In the genomic region with DNA sequence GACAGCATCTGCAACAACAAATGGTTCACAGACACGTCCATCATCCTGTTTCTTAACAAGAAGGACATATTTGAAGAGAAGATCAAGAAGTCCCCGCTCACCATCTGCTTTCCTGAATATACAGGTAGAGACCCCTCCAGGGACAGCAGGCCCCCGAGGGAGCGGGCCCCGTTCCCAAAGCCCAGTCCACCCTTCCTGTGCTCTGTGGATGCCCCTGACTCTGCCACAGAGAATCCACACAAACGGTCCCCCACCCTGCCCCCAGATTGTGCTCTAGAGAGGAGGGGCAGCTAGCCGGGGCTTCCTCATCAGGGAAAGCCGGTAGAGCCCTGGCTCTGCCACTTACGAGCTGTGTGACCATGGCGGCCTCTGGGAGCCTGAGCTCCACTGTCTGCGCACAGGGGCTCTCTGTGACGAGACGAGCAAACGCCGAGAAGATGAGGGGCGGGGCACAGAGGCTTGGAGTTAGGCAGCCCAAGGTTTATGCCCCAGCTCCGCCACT, we compare ENCODE assay signal across 24 cellular contexts.
"Had no signal": no experiment of that assay in that cellular context is flagged by ENCODE, and none has a peak within 500 bp of the region (broad histone marks: within the 10 kb centered on the region; RNA-seq: fewer than 3 reads in every experiment).

No MANE protein-coding gene starts in this region.

- H3K4me1 Mint-ChIP-seq: endodermal cell, natural killer cell, neural crest cell had no signal

- H3K27ac ChIP-seq: colonic mucosa, epithelial cell of prostate, gastrocnemius medialis, prostate gland, right atrium auricular region, sigmoid colon, suprapubic skin, thyroid gland had no signal

- H3K36me3 ChIP-seq: colonic mucosa, gastrocnemius medialis, prostate gland, thyroid gland had no signal

- H3K4me1 ChIP-seq: colonic mucosa, prostate gland, sigmoid colon, thyroid gland had no signal

- H3K9me3 ChIP-seq: colonic mucosa, gastrocnemius medialis, prostate gland, right atrium auricular region, sigmoid colon, suprapubic skin, thyroid gland had no signal

- H3K4me3 Mint-ChIP-seq: dendritic cell treated with granulocyte-macrophage colony-stimulating factor and Interleukin-4, amounts not matched to agents 40 ng/mL and 50 ng/mL, for 4 days; endodermal cell; memory B cell; natural killer cell; neural crest cell; stimulated activated memory B cell treated with anti-CD40 and anti-IgM and Interleukin-4, amounts not matched to agents 10 μg/mL and 1 μg/mL and 100 μg/mL, for 72 hours; stimulated activated naive CD8-positive, alpha-beta T cell treated with anti-CD3 and anti-CD28 coated beads, Interleukin-15, Interleukin-2, amounts not matched to agents 100 ng/mL and 50 ng/mL, for 24 hours had no signal

- H3K36me3 Mint-ChIP-seq: memory B cell; natural killer cell; stimulated activated memory B cell treated with anti-CD40 and anti-IgM and Interleukin-4, amounts not matched to agents 10 μg/mL and 1 μg/mL and 100 μg/mL, for 72 hours had no signal

- H3K4me3 ChIP-seq: colonic mucosa, gastrocnemius medialis, lung, prostate gland, right atrium auricular region, sigmoid colon, suprapubic skin, thyroid gland had no signal

- H3K9me3 Mint-ChIP-seq: dendritic cell treated with granulocyte-macrophage colony-stimulating factor and Interleukin-4, amounts not matched to agents 40 ng/mL and 50 ng/mL, for 4 days; endodermal cell; memory B cell; natural killer cell; neural crest cell; stimulated activated memory B cell treated with anti-CD40 and anti-IgM and Interleukin-4, amounts not matched to agents 10 μg/mL and 1 μg/mL and 100 μg/mL, for 72 hours; stimulated activated naive CD8-positive, alpha-beta T cell treated with anti-CD3 and anti-CD28 coated beads, Interleukin-15, Interleukin-2, amounts not matched to agents 100 ng/mL and 50 ng/mL, for 24 hours had no signal

- ATAC-seq: esophagus mucosa; gastrocnemius medialis; left lobe of liver; natural killer cell; stimulated activated memory B cell treated with anti-CD40 and anti-IgM and Interleukin-4, amounts not matched to agents 10 μg/mL and 1 μg/mL and 100 μg/mL, for 72 hours had no signal

- DNase-seq: central memory CD4-positive, alpha-beta T cell; colonic mucosa; effector CD8-positive, alpha-beta T cell; endodermal cell; foreskin fibroblast; gastrocnemius medialis; natural killer cell; nucleus accumbens; sigmoid colon; stimulated activated CD4-positive, alpha-beta T cell treated with anti-CD3 and anti-CD28 coated beads, Interleukin-4, amount 100 ng/mL, for 4 hours; thyroid gland; trophoblast cell had no signal

- H3K27me3 Mint-ChIP-seq: dendritic cell treated with granulocyte-macrophage colony-stimulating factor and Interleukin-4, amounts not matched to agents 40 ng/mL and 50 ng/mL, for 4 days; memory B cell; stimulated activated memory B cell treated with anti-CD40 and anti-IgM and Interleukin-4, amounts not matched to agents 10 μg/mL and 1 μg/mL and 100 μg/mL, for 72 hours; stimulated activated naive CD8-positive, alpha-beta T cell treated with anti-CD3 and anti-CD28 coated beads, Interleukin-15, Interleukin-2, amounts not matched to agents 100 ng/mL and 50 ng/mL, for 24 hours had no signal

- H3K27ac Mint-ChIP-seq: dendritic cell treated with granulocyte-macrophage colony-stimulating factor and Interleukin-4, amounts not matched to agents 40 ng/mL and 50 ng/mL, for 4 days; endodermal cell; memory B cell; natural killer cell; stimulated activated memory B cell treated with anti-CD40 and anti-IgM and Interleukin-4, amounts not matched to agents 10 μg/mL and 1 μg/mL and 100 μg/mL, for 72 hours; stimulated activated naive CD8-positive, alpha-beta T cell treated with anti-CD3 and anti-CD28 coated beads, Interleukin-15, Interleukin-2, amounts not matched to agents 100 ng/mL and 50 ng/mL, for 24 hours had no signal

- H3K27me3 ChIP-seq: colonic mucosa, gastrocnemius medialis, right atrium auricular region, sigmoid colon, suprapubic skin, thyroid gland had no signal
